Comparison of ENCODE assay signal across 1 cellular context in genomic region chrX:21373001-21373400, GRCh38.
TF ChIP-seq lines count a peak whose summit lies in the region.

No MANE protein-coding gene starts in this region.

TF ChIP-seq in SK-N-SH, 30 proteins besides CTCF, POLR2A, EP300 and RAD21 (continued from another document):
- no peak for TF ChIP-seq REST (IDR thresholded peaks at IDR 0.05; ENCODE audit: low read depth, low read length)
